In genomic region chr3:127216415-127217261, GRCh38 we compare ENCODE assay signal across 1 cellular context.
TF ChIP-seq lines count a peak whose summit lies in the region.

No MANE protein-coding gene starts in this region.

TF ChIP-seq in GM12878, 131 proteins besides CTCF, POLR2A, EP300 and RAD21 (continued from another document):
- TF ChIP-seq NKRF (conservative IDR thresholded peaks at IDR 0.05) (0 out of 2 replicates have a peak, but pooled peaks have one; percentile 23), BCL11A (IDR thresholded peaks at IDR 0.05; ENCODE audit: low read depth, low read length) (0 out of 2 replicates have a peak, but pooled peaks have one; percentile 4), BCL3 (IDR thresholded peaks at IDR 0.05; ENCODE audit: borderline replicate concordance, insufficient read depth, low read depth, low read length, poor library complexity, severe bottlenecking) (peak; percentile 96), PBX3 (IDR thresholded peaks at IDR 0.05; ENCODE audit: insufficient replicate concordance, low read depth, low read length) (peak; percentile 79), YY1 (IDR thresholded peaks at IDR 0.05; ENCODE audit: low read depth, low read length) (peak; percentile 85), IKZF2 (IDR thresholded peaks at IDR 0.05) (peak; percentile 64 to 84), CREM (IDR thresholded peaks at IDR 0.05; ENCODE audit: low read depth) (peak; percentile 2; the same call in 1 of the 2 replicates), MLLT1 (IDR thresholded peaks at IDR 0.05) (peak; percentile 85), TCF12 (IDR thresholded peaks at IDR 0.05; ENCODE audit: low read depth, low read length) (0 out of 2 replicates have a peak, but pooled peaks have one; percentile 51), CBFB (IDR thresholded peaks at IDR 0.05; ENCODE audit: low read depth) (0 out of 2 replicates have a peak, but pooled peaks have one; percentile 8), EED (IDR thresholded peaks at IDR 0.05; ENCODE audit: low read depth) (peak; percentile 39), RB1 (IDR thresholded peaks at IDR 0.05; ENCODE audit: borderline replicate concordance) (peak; percentile 89; the same call in 1 of the 2 replicates), GATAD2B (conservative IDR thresholded peaks at IDR 0.05; ENCODE audit: low read depth) (peak; percentile 99), MYC (IDR thresholded peaks at IDR 0.05; ENCODE audit: insufficient read depth, insufficient read length, insufficient replicate concordance, low read length, severe bottlenecking) (no peak), NR2C1 (IDR thresholded peaks at IDR 0.05) (0 out of 2 replicates have a peak, but pooled peaks have one; percentile 5), ASH2L (IDR thresholded peaks at IDR 0.05; ENCODE audit: borderline replicate concordance, low read depth) (no peak), CHD2 (IDR thresholded peaks at IDR 0.05; ENCODE audit: borderline replicate concordance, low read depth, low read length) (0 out of 2 replicates have a peak, but pooled peaks have one; percentile 14), BRCA1 (IDR thresholded peaks at IDR 0.05; ENCODE audit: low read depth, low read length) (no peak), DPF2 (IDR thresholded peaks at IDR 0.05) (0 out of 2 replicates have a peak, but pooled peaks have one; percentile 60), CUX1 (IDR thresholded peaks at IDR 0.05; ENCODE audit: insufficient replicate concordance, low read depth, low read length) (peak; percentile 90), NRF1 (conservative IDR thresholded peaks at IDR 0.05; ENCODE audit: low read depth, low read length) (no peak), ATF2 (IDR thresholded peaks at IDR 0.05; ENCODE audit: low read length) (peak; percentile 24; the same call in 1 of the 2 replicates), HDGF (IDR thresholded peaks at IDR 0.05) (peak; percentile 73; the same call in 1 of the 2 replicates), PKNOX1 (IDR thresholded peaks at IDR 0.05) (peak; percentile 96), ZNF384 (IDR thresholded peaks at IDR 0.05; ENCODE audit: borderline replicate concordance, low read depth, low read length) (no peak), SRF (IDR thresholded peaks at IDR 0.05; ENCODE audit: low read depth in 2 of 2, low read length in 2 of 2) (no peak), ATF7 (IDR thresholded peaks at IDR 0.05; ENCODE audit: low read depth) (peak; percentile 68; the same call in 1 of the 2 replicates), RELA (IDR thresholded peaks at IDR 0.05; ENCODE audit: borderline replicate concordance, partially characterized antibody) (peak; percentile 2), TAF1 (IDR thresholded peaks at IDR 0.05; ENCODE audit: borderline replicate concordance, low read depth, low read length) (no peak; the same call in 1 of the 2 replicates), MEF2B (IDR thresholded peaks at IDR 0.05; ENCODE audit: partially characterized antibody, poor library complexity, severe bottlenecking) (peak; percentile 100), RELB (IDR thresholded peaks at IDR 0.05; ENCODE audit: low read depth) (peak; percentile 69), MTA2 (IDR thresholded peaks at IDR 0.05; ENCODE audit: low read depth) (peak; percentile 71), E2F4 (IDR thresholded peaks at IDR 0.05; ENCODE audit: low read depth, low read length) (no peak)
